In genomic region chr2:62197017-62197586, GRCh38 we compare ENCODE assay signal across 8 cellular contexts. TPM values are rescaled to one million over a fixed set of nuclear protein-coding genes. Genes with fewer than 3 reads are reported as not detected.
DNase-seq lines count a peak whose midpoint lies in the region; ATAC-seq and TF ChIP-seq lines count a peak whose summit lies in the region.

No MANE protein-coding gene starts in this region.

- TF ChIP-seq EP300 in upper lobe of left lung (IDR thresholded peaks at IDR 0.05), result no peak

- 0 to 1% methylated on average over 15 to 30 of the region's 31 CpGs for WGBS in upper lobe of left lung, 2 donors

- DNase-seq in D341Med (ENCODE audit: low spot score), result peak; percentile 39
- peak; percentile 62 for DNase-seq in HuH-7.5 (ENCODE audit: low spot score)
- DNase-seq in activated CD4-positive, alpha-beta T cell treated with anti-CD3 and anti-CD28 coated beads, Interleukin-2, amount 10 ng/mL, durations not matched to agents 24 days and 14 days, result peak; percentile 80
- DNase-seq in effector CD4-positive, alpha-beta T cell, result peak; percentile 31
- peak; percentile 6 for DNase-seq in myocyte (ENCODE audit: low read depth)
- DNase-seq in upper lobe of left lung, result peak in 1 of 2 donors; percentile 85

- no peaks in the 10 kb centered on the region for H3K27me3 Mint-ChIP-seq in activated CD4-positive, alpha-beta T cell treated with anti-CD3 and anti-CD28 coated beads, Interleukin-2, amount 10 ng/mL, durations not matched to agents 24 days and 14 days

- ATAC-seq in upper lobe of left lung (ENCODE audit: low FRiP score in 2 of 2) (peak in 1 of 2 donors; percentile 2), GM21367 (IDR thresholded peaks at IDR 0.05; ENCODE audit: unreplicated experiment) (no peak), GM19463 (IDR thresholded peaks at IDR 0.05; ENCODE audit: unreplicated experiment) (no peak)

- peak overlapping the region; percentile 93 to 100 (median 98) for H3K27ac ChIP-seq in upper lobe of left lung

- intact Hi-C loops in activated CD4-positive, alpha-beta T cell treated with anti-CD3 and anti-CD28 coated beads, Interleukin-2, amount 10 ng/mL, durations not matched to agents 24 days and 14 days (cut with micrococcal nuclease), result loop anchor here (1.0 to 10.0 kb wide), 6 partner anchors 109 to 660 kb away; partner anchors contain the start of genes COMMD1, EHBP1 and XPO1

- H3K27ac Mint-ChIP-seq in activated CD4-positive, alpha-beta T cell treated with anti-CD3 and anti-CD28 coated beads, Interleukin-2, amount 10 ng/mL, durations not matched to agents 24 days and 14 days, result peak overlapping the region; percentile 92

- H3K4me3 ChIP-seq in upper lobe of left lung, result peak overlapping the region; percentile 60 to 98 (median 80)

- peak overlapping the region; percentile 89 for H3K4me3 Mint-ChIP-seq in activated CD4-positive, alpha-beta T cell treated with anti-CD3 and anti-CD28 coated beads, Interleukin-2, amount 10 ng/mL, durations not matched to agents 24 days and 14 days

- no peaks in the 10 kb centered on the region for H3K27me3 ChIP-seq in upper lobe of left lung

- no peaks in the 10 kb centered on the region for H3K9me3 Mint-ChIP-seq in activated CD4-positive, alpha-beta T cell treated with anti-CD3 and anti-CD28 coated beads, Interleukin-2, amount 10 ng/mL, durations not matched to agents 24 days and 14 days

- H3K36me3 ChIP-seq in upper lobe of left lung, result no peaks in the 10 kb centered on the region

- no peak for TF ChIP-seq CTCF in upper lobe of left lung (IDR thresholded peaks at IDR 0.05)

- TF ChIP-seq POLR2A in upper lobe of left lung (IDR thresholded peaks at IDR 0.05), result no peak

- peaks cover 10% of the 10 kb centered on the region for H3K36me3 Mint-ChIP-seq in activated CD4-positive, alpha-beta T cell treated with anti-CD3 and anti-CD28 coated beads, Interleukin-2, amount 10 ng/mL, durations not matched to agents 24 days and 14 days (ENCODE audit: low read depth)

- peaks cover 49% of the 10 kb centered on the region for H3K4me1 Mint-ChIP-seq in activated CD4-positive, alpha-beta T cell treated with anti-CD3 and anti-CD28 coated beads, Interleukin-2, amount 10 ng/mL, durations not matched to agents 24 days and 14 days

- no peaks in the 10 kb centered on the region for H3K9me3 ChIP-seq in upper lobe of left lung

- peaks cover 35 to 55% (median 50%) of the 10 kb centered on the region in 4 donors for H3K4me1 ChIP-seq in upper lobe of left lung

RNA-seq across cellular contexts. Expression of gene B3GNT2, which starts 1.2 kb away (rescaled TPM):
- 30.4 and 30.9 TPM in 2 replicates for total RNA-seq in activated CD4-positive, alpha-beta T cell treated with anti-CD3 and anti-CD28 coated beads, Interleukin-2, amount 10 ng/mL, durations not matched to agents 24 days and 14 days
- total RNA-seq in myocyte (10.2 and 12.2 TPM in 2 replicates), upper lobe of left lung (10 to 100 TPM; 23.0 to 57.6 (median 37.4) TPM)
- polyA plus RNA-seq in myocyte (2012), result 6.4 TPM
